ENCODE assay signal across 18 cellular contexts in genomic region chr11:90997241-90997640, GRCh38.
"Had no signal": no experiment of that assay in that cellular context is flagged by ENCODE, and none has a peak within 500 bp of the region (broad histone marks: within the 10 kb centered on the region; RNA-seq: fewer than 3 reads in every experiment).

No MANE protein-coding gene starts in this region.

- H3K4me1 ChIP-seq: body of pancreas, heart left ventricle, sigmoid colon, upper lobe of right lung had no signal

- H3K27ac ChIP-seq: body of pancreas, cardiac muscle cell, epithelial cell of prostate, heart left ventricle, sigmoid colon, upper lobe of right lung had no signal

- H3K36me3 ChIP-seq: cardiac muscle cell, heart left ventricle, sigmoid colon, upper lobe of right lung had no signal

- H3K27me3 ChIP-seq: body of pancreas, cardiac muscle cell, heart left ventricle, sigmoid colon, upper lobe of right lung had no signal

- H3K9me3 ChIP-seq: body of pancreas, heart left ventricle, sigmoid colon, upper lobe of right lung had no signal

- H3K4me3 ChIP-seq: body of pancreas, cardiac muscle cell, heart left ventricle, sigmoid colon, upper lobe of right lung had no signal

- ATAC-seq: body of pancreas; heart left ventricle; left colon; stimulated activated naive CD8-positive, alpha-beta T cell treated with anti-CD3 and anti-CD28 coated beads, Interleukin-15, Interleukin-2, amounts not matched to agents 100 U/mL and 50 U/mL, for 24 hours; T-helper 17 cell; upper lobe of right lung had no signal

- DNase-seq: activated CD4-positive, alpha-beta T cell treated with anti-CD3 and anti-CD28 coated beads for 1 hour; activated gamma-delta T cell treated with Interleukin-2 at 50 U/mL for 16 hours; activated T-cell treated with anti-CD3 and anti-CD28 coated beads, Interleukin-2, amount 50 U/mL, for 1 hour; anterior cingulate cortex; body of pancreas; cortex of kidney; heart left ventricle; left colon; mesenchymal stem cell; naive B cell; retina; sigmoid colon; stimulated activated CD4-positive, alpha-beta T cell treated with anti-CD3 and anti-CD28 coated beads, Interleukin-4, amount 100 ng/mL, for 1 hour; stimulated activated naive CD8-positive, alpha-beta T cell treated with anti-CD3 and anti-CD28 coated beads, Interleukin-15, Interleukin-2, amounts not matched to agents 100 U/mL and 50 U/mL, for 24 hours; T-helper 17 cell; upper lobe of right lung had no signal
